22 cellular contexts compared by ENCODE assay signal in the genomic region with DNA sequence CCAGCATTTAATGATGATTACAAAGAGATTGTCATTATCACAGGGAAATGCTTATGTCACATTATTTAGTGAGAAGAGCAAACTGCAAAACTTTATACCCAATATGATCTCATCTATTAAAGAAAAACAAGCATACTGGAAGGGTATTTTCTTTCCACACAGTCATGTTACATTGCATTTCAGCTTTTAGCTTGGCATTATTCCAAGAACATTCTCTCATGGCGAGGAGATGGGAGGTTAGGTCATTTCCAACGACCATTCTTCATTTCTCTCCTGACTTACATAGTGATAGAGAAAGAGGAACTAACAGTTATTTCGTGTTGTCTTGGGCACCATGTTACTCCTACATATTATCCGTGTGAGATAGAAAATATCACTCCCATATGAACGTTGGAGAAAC.
A peak's percentile ranks its signal among the peaks of the same experiment; 100 is the strongest.
DNase-seq lines count a peak whose midpoint lies in the region; ATAC-seq and TF ChIP-seq lines count a peak whose summit lies in the region.
"Had no signal": no experiment of that assay in that cellular context is flagged by ENCODE, and none has a peak within 500 bp of the region (broad histone marks: within the 10 kb centered on the region; RNA-seq: fewer than 3 reads in every experiment).

No MANE protein-coding gene starts in this region.

- POLR2A ChIA-PET in SK-N-SH (lab: Yijun Ruan, JAX): no interaction called here

- 31% methylated on average over 5 of the region's 5 CpGs for WGBS in SK-N-SH (ENCODE audit: low lambda C conversion rate)

- no peak overlapping the region for H2AFZ ChIP-seq in SK-N-SH (ENCODE audit: low read depth)
- H2AFZ ChIP-seq: GM23338 had no signal

- peak overlapping the region; percentile 69 to 80; a peak in 3 of 4 replicates for H3K27ac ChIP-seq in SK-N-SH (ENCODE audit: low read depth in 2 of 2, low read length in 1 of 2)
- H3K27ac ChIP-seq: SJSA1 had no signal

- DNase-seq in NCI-H345 (lab: John Stamatoyannopoulos, UW) (peak; percentile 7), NCI-H345 treated with DMSO at 0.1 percent for 48 hours (lab: John Stamatoyannopoulos, UW; ENCODE audit: unreplicated experiment) (no peak), SK-N-SH (no peak), choroid plexus epithelial cell (ENCODE audit: low read depth) (peak; percentile 85), skeletal muscle cell (ENCODE audit: low read depth) (peak; percentile 77), NCI-H2171 treated with DMSO at 0.1 percent for 48 hours (lab: John Stamatoyannopoulos, UW) (no peak)
- DNase-seq in activated T-cell treated with anti-CD3 and anti-CD28 coated beads, Interleukin-2, amount 50 U/mL, for 48 hours: no peak
- DNase-seq: CD4-positive, alpha-beta T cell; DMS153; GF-D8; KBM-7; NCI-H1417 treated with DMSO at 0.1 percent for 48 hours; NCI-H187 treated with DMSO at 0.1 percent for 48 hours; NCI-H524; NCI-H82; SW 1271 had no signal

- H3K4me3 ChIP-seq in SK-N-SH (ENCODE audit: low read depth in 2 of 2, low read length in 1 of 2) (no peak overlapping the region), choroid plexus epithelial cell (ENCODE audit: low read depth, low read length) (no peak overlapping the region), skeletal muscle cell (ENCODE audit: low read depth, low read length) (no peak overlapping the region)
- H3K4me3 ChIP-seq: GM12878, GM23338, SJSA1 had no signal

- H4K20me1 ChIP-seq in SK-N-SH (ENCODE audit: insufficient read depth): no peaks in the 10 kb centered on the region

- H3K4me2 ChIP-seq in SK-N-SH: no peak overlapping the region
- H3K4me2 ChIP-seq: GM23338 had no signal

- no peaks in the 10 kb centered on the region for H3K79me2 ChIP-seq in SK-N-SH (ENCODE audit: insufficient read depth)

- H3F3A ChIP-seq in SK-N-SH (replicated peaks; ENCODE audit: insufficient read depth): no peaks in the 10 kb centered on the region

- no peak for ATAC-seq in HG03196 (IDR thresholded peaks at IDR 0.05; ENCODE audit: unreplicated experiment)
- ATAC-seq: GM12878, GM23338, HCT116, Panc1 had no signal

- no peaks in the 10 kb centered on the region for H3K9me3 ChIP-seq in SK-N-SH
- H3K9me3 ChIP-seq: SJSA1 had no signal

- H3K27me3 ChIP-seq in SK-N-SH (ENCODE audit: insufficient read depth): no peaks in the 10 kb centered on the region

- H3K36me3 ChIP-seq in SK-N-SH (replicated peaks in 1 of 2; ENCODE audit: control insufficient read depth in 1 of 2, insufficient read depth in 2 of 2, low read length in 1 of 2): no peaks in the 10 kb centered on the region
- H3K36me3 ChIP-seq: SJSA1 had no signal

- TF ChIP-seq CTCF in SK-N-SH (IDR thresholded peaks at IDR 0.05) (no peak), choroid plexus epithelial cell (conservative IDR thresholded peaks at IDR 0.05; ENCODE audit: low read depth, low read length) (no peak)

- no peak for TF ChIP-seq RAD21 in SK-N-SH (IDR thresholded peaks at IDR 0.05; ENCODE audit: low read length)

- no peak for TF ChIP-seq EP300 in SK-N-SH (IDR thresholded peaks at IDR 0.05; ENCODE audit: borderline replicate concordance in 1 of 2, low read depth in 1 of 2, low read length in 1 of 2)

- CTCF ChIA-PET in SK-N-SH (lab: Yijun Ruan, JAX): interaction anchor here (1.2 kb wide), 1 partner anchor 8 kb away, joined by 3 read pairs; no protein-coding TSS in a partner anchor

- no peaks in the 10 kb centered on the region for H3K9me2 ChIP-seq in SK-N-SH

- H3K4me1 ChIP-seq in SK-N-SH (ENCODE audit: control insufficient read depth in 1 of 2, insufficient read depth in 2 of 2, low read depth in 1 of 2, low read length in 1 of 2): peaks cover 13 to 29% of the 10 kb centered on the region in 2 experiments; a peak in 3 of 4 replicates
- H3K4me1 ChIP-seq: SJSA1 had no signal

- H3K9ac ChIP-seq in SK-N-SH: no peak overlapping the region

TF ChIP-seq in SK-N-SH, 30 proteins besides CTCF, POLR2A, EP300 and RAD21:
- TF ChIP-seq ELF1 (IDR thresholded peaks at IDR 0.05) (no peak), NFIC (IDR thresholded peaks at IDR 0.05; ENCODE audit: borderline replicate concordance) (peak; percentile 51; the same call in 1 of the 2 replicates)
TF ChIP-seq in SK-N-SH: peak in this region for 1.

Comparison
In these comparisons a context has a peak if more than half of its experiments do, and no peak if none do; other contexts are left out.
1. DNase-seq: peak in NCI-H345 (single experiment), choroid plexus epithelial cell (single experiment) and skeletal muscle cell (single experiment); none in NCI-H345 treated with DMSO at 0.1 percent for 48 hours (single experiment), SK-N-SH (single experiment), activated T-cell treated with anti-CD3 and anti-CD28 coated beads, Interleukin-2, amount 50 U/mL, for 48 hours (0 of 2) and NCI-H2171 treated with DMSO at 0.1 percent for 48 hours (single experiment).